Comparison of ENCODE assay signal across 1 cellular context in the genomic region with DNA sequence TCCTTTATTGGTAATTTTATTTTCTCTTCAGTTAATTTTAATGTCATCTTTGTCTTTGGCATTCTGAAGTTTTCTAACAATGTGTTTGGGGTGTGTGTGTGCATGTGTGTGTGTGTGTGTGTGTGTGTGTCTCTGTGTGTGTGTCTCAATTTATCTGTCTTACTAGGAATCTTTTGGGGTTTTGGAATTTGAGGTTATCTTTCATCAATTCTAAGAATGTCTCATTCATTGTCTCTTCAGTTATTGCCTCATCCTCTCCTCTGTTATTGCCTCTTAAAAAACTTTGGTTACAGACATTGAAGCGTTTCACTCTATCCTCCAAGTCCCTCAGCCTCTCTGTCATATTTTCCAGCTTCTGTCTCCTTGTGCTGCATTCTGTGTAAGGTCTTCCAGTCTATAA.
TF ChIP-seq lines count a peak whose summit lies in the region.

No MANE protein-coding gene starts in this region.

TF ChIP-seq in H1, 55 proteins besides CTCF, POLR2A, EP300 and RAD21 (continued from another document):
- TF ChIP-seq SIN3A (conservative IDR thresholded peaks at IDR 0.05 in 1 of 2, IDR thresholded peaks at IDR 0.05 in 1 of 2; ENCODE audit: low read depth in 1 of 2, low read length in 2 of 2) (no peak), SP1 (IDR thresholded peaks at IDR 0.05; ENCODE audit: low read depth, low read length) (no peak), TCF12 (IDR thresholded peaks at IDR 0.05; ENCODE audit: low read depth, low read length) (no peak), SAP30 (IDR thresholded peaks at IDR 0.05; ENCODE audit: insufficient read depth, insufficient replicate concordance, low read length) (no peak), PHF8 (conservative IDR thresholded peaks at IDR 0.05; ENCODE audit: low read depth, low read length) (no peak), SP2 (IDR thresholded peaks at IDR 0.05; ENCODE audit: low read length) (no peak), SIX5 (IDR thresholded peaks at IDR 0.05; ENCODE audit: low read depth, low read length) (no peak), ZNF274 (IDR thresholded peaks at IDR 0.05; ENCODE audit: borderline replicate concordance, extremely low read depth, low read length) (no peak)
- TF ChIP-seq, protein P1, sequence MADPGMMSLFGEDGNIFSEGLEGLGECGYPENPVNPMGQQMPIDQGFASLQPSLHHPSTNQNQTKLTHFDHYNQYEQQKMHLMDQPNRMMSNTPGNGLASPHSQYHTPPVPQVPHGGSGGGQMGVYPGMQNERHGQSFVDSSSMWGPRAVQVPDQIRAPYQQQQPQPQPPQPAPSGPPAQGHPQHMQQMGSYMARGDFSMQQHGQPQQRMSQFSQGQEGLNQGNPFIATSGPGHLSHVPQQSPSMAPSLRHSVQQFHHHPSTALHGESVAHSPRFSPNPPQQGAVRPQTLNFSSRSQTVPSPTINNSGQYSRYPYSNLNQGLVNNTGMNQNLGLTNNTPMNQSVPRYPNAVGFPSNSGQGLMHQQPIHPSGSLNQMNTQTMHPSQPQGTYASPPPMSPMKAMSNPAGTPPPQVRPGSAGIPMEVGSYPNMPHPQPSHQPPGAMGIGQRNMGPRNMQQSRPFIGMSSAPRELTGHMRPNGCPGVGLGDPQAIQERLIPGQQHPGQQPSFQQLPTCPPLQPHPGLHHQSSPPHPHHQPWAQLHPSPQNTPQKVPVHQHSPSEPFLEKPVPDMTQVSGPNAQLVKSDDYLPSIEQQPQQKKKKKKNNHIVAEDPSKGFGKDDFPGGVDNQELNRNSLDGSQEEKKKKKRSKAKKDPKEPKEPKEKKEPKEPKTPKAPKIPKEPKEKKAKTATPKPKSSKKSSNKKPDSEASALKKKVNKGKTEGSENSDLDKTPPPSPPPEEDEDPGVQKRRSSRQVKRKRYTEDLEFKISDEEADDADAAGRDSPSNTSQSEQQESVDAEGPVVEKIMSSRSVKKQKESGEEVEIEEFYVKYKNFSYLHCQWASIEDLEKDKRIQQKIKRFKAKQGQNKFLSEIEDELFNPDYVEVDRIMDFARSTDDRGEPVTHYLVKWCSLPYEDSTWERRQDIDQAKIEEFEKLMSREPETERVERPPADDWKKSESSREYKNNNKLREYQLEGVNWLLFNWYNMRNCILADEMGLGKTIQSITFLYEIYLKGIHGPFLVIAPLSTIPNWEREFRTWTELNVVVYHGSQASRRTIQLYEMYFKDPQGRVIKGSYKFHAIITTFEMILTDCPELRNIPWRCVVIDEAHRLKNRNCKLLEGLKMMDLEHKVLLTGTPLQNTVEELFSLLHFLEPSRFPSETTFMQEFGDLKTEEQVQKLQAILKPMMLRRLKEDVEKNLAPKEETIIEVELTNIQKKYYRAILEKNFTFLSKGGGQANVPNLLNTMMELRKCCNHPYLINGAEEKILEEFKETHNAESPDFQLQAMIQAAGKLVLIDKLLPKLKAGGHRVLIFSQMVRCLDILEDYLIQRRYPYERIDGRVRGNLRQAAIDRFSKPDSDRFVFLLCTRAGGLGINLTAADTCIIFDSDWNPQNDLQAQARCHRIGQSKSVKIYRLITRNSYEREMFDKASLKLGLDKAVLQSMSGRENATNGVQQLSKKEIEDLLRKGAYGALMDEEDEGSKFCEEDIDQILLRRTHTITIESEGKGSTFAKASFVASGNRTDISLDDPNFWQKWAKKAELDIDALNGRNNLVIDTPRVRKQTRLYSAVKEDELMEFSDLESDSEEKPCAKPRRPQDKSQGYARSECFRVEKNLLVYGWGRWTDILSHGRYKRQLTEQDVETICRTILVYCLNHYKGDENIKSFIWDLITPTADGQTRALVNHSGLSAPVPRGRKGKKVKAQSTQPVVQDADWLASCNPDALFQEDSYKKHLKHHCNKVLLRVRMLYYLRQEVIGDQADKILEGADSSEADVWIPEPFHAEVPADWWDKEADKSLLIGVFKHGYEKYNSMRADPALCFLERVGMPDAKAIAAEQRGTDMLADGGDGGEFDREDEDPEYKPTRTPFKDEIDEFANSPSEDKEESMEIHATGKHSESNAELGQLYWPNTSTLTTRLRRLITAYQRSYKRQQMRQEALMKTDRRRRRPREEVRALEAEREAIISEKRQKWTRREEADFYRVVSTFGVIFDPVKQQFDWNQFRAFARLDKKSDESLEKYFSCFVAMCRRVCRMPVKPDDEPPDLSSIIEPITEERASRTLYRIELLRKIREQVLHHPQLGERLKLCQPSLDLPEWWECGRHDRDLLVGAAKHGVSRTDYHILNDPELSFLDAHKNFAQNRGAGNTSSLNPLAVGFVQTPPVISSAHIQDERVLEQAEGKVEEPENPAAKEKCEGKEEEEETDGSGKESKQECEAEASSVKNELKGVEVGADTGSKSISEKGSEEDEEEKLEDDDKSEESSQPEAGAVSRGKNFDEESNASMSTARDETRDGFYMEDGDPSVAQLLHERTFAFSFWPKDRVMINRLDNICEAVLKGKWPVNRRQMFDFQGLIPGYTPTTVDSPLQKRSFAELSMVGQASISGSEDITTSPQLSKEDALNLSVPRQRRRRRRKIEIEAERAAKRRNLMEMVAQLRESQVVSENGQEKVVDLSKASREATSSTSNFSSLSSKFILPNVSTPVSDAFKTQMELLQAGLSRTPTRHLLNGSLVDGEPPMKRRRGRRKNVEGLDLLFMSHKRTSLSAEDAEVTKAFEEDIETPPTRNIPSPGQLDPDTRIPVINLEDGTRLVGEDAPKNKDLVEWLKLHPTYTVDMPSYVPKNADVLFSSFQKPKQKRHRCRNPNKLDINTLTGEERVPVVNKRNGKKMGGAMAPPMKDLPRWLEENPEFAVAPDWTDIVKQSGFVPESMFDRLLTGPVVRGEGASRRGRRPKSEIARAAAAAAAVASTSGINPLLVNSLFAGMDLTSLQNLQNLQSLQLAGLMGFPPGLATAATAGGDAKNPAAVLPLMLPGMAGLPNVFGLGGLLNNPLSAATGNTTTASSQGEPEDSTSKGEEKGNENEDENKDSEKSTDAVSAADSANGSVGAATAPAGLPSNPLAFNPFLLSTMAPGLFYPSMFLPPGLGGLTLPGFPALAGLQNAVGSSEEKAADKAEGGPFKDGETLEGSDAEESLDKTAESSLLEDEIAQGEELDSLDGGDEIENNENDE (IDR thresholded peaks at IDR 0.05; ENCODE audit: insufficient replicate concordance, low read length), result no peak
- TF ChIP-seq, protein P2, sequence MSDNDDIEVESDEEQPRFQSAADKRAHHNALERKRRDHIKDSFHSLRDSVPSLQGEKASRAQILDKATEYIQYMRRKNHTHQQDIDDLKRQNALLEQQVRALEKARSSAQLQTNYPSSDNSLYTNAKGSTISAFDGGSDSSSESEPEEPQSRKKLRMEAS (IDR thresholded peaks at IDR 0.05), result no peak
- TF ChIP-seq, protein P3, sequence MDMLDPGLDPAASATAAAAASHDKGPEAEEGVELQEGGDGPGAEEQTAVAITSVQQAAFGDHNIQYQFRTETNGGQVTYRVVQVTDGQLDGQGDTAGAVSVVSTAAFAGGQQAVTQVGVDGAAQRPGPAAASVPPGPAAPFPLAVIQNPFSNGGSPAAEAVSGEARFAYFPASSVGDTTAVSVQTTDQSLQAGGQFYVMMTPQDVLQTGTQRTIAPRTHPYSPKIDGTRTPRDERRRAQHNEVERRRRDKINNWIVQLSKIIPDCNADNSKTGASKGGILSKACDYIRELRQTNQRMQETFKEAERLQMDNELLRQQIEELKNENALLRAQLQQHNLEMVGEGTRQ (IDR thresholded peaks at IDR 0.05; ENCODE audit: low read length), result no peak
